Comparison of ENCODE assay signal across 8 cellular contexts in the genomic region with DNA sequence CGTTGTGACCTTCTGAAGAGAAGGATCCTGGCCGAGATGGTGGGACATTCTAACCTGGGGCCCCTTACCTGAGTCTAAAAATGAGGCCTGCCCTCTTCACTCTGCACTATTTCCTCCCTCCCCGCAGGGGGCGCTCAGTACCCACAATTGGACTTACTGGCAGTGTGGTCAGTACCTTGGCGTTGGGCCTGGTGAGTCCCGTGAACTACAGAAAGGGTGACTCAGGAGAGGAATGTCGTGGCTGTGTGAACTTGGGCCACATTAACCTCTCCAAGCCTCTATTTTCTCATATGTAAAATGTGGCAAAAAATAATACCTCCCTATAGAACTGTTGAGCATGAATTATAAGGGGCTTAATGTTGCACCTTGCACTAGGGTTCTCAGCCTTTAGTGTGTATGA. TPM values are rescaled to one million over a fixed set of nuclear protein-coding genes. Genes with fewer than 3 reads are reported as not detected.
DNase-seq lines count a peak whose midpoint lies in the region; ATAC-seq and TF ChIP-seq lines count a peak whose summit lies in the region.

No MANE protein-coding gene starts in this region.

- H3K4me2 ChIP-seq in DOHH2 (ENCODE audit: low read length) (no peak overlapping the region), PC-3 (ENCODE audit: low read length) (peak overlapping the region; percentile 53)

- peak overlapping the region in 1 of 6 donors; percentile 85 for H3K27ac Mint-ChIP-seq in naive B cell

- H3K4me3 ChIP-seq in DOHH2 (ENCODE audit: low read length) = no peak overlapping the region
- no peak overlapping the region for H3K4me3 ChIP-seq in PC-3 (ENCODE audit: low read length)
- H3K4me3 ChIP-seq in esophagus squamous epithelium = no peak overlapping the region

- H3K27ac ChIP-seq in DOHH2 (ENCODE audit: low read depth, low read length) = no peak overlapping the region
- H3K27ac ChIP-seq in PC-3 (ENCODE audit: low read length) = peak overlapping the region; percentile 53
- H3K27ac ChIP-seq in esophagus squamous epithelium = peak overlapping the region; percentile 55 to 81 (median 67)

- peaks cover 23% of the 10 kb centered on the region for H3K36me3 Mint-ChIP-seq in activated T-cell treated with anti-CD3 and anti-CD28 coated beads, Interleukin-2, amount 50 U/mL, for 4 hours (ENCODE audit: insufficient read depth)
- peaks cover 0 to 9% of the 10 kb centered on the region in 2 donors for H3K36me3 Mint-ChIP-seq in naive B cell

- BruUV-seq in PC-3 (replicated peaks; lab: Mats Ljungman, UMichigan) = no TSS peak

- POLR2A ChIA-PET in PC-3 (lab: Charles Lee; ENCODE audit: unreplicated experiment) = no interaction called here

- H3K27me3 ChIP-seq in DOHH2 (ENCODE audit: control insufficient read depth, low read length) (no peaks in the 10 kb centered on the region), PC-3 (ENCODE audit: low read length) (no peaks in the 10 kb centered on the region), esophagus squamous epithelium (no peaks in the 10 kb centered on the region)

- H3K9ac ChIP-seq in PC-3 (ENCODE audit: low read length) = no peak overlapping the region

- H3K27me3 Mint-ChIP-seq in activated T-cell treated with anti-CD3 and anti-CD28 coated beads, Interleukin-2, amount 50 U/mL, for 4 hours (ENCODE audit: low read depth) = no peaks in the 10 kb centered on the region
- H3K27me3 Mint-ChIP-seq in naive B cell = no peaks in the 10 kb centered on the region

- H3F3A ChIP-seq in DOHH2 (ENCODE audit: control insufficient read depth, insufficient read depth) (peaks cover 7% of the 10 kb centered on the region), PC-3 (ENCODE audit: low read length, unreplicated experiment) (no peaks in the 10 kb centered on the region)

- WGBS in esophagus squamous epithelium, 2 donors = 7% methylated on average over 4 to 7 of the region's 7 CpGs

- H3K36me3 ChIP-seq in DOHH2 (ENCODE audit: control insufficient read depth, low read length) (peaks cover 30% of the 10 kb centered on the region), PC-3 (ENCODE audit: low read depth, low read length) (peaks cover 23% of the 10 kb centered on the region; the same call in 1 of the 2 replicates), esophagus squamous epithelium (peaks cover 0 to 55% (median 10%) of the 10 kb centered on the region in 3 donors)

- CTCF ChIA-PET in PC-3 (lab: Charles Lee) = interaction anchor here (0.6 kb wide), 3 partner anchors 9 to 364 kb away, joined by 6 to 9 read pairs (median 7); no protein-coding TSS in a partner anchor

- ATAC-seq in PC-3 (peak; percentile 44), naive B cell (ENCODE audit: low read depth in 2 of 2) (no peak), HG03097 (IDR thresholded peaks at IDR 0.05; ENCODE audit: low FRiP score, unreplicated experiment) (no peak)
- ATAC-seq in activated T-cell treated with anti-CD3 and anti-CD28 coated beads, Interleukin-2, amount 50 U/mL, for 4 hours = peak; percentile 14 to 22

- H2AFZ ChIP-seq in PC-3 (ENCODE audit: low read length) = no peak overlapping the region

- H3K9me3 Mint-ChIP-seq in activated T-cell treated with anti-CD3 and anti-CD28 coated beads, Interleukin-2, amount 50 U/mL, for 4 hours = no peaks in the 10 kb centered on the region
- no peaks in the 10 kb centered on the region for H3K9me3 Mint-ChIP-seq in naive B cell

- no peaks in the 10 kb centered on the region for H3K9me2 ChIP-seq in DOHH2 (replicated peaks; ENCODE audit: control insufficient read depth, low read length)
- H3K9me2 ChIP-seq in PC-3 (replicated peaks; ENCODE audit: low read length) = no peaks in the 10 kb centered on the region

- H3K4me1 Mint-ChIP-seq in activated T-cell treated with anti-CD3 and anti-CD28 coated beads, Interleukin-2, amount 50 U/mL, for 4 hours (ENCODE audit: low read depth) = peaks cover 26% of the 10 kb centered on the region
- peaks cover 18 to 26% (median 18%) of the 10 kb centered on the region in 3 donors for H3K4me1 Mint-ChIP-seq in naive B cell

- no peak for TF ChIP-seq POLR2A in esophagus squamous epithelium (IDR thresholded peaks at IDR 0.05)

- H3K4me3 Mint-ChIP-seq in activated T-cell treated with anti-CD3 and anti-CD28 coated beads, Interleukin-2, amount 50 U/mL, for 4 hours = no peak overlapping the region
- peak overlapping the region in 1 of 8 donors; percentile 49 for H3K4me3 Mint-ChIP-seq in naive B cell

- TF ChIP-seq CTCF in DOHH2 (IDR thresholded peaks at IDR 0.05; ENCODE audit: low read depth, low read length, poor library complexity, severe bottlenecking) (peak; percentile 97), PC-3 (conservative IDR thresholded peaks at IDR 0.05; ENCODE audit: low read depth, low read length) (peak; percentile 98), esophagus squamous epithelium (IDR thresholded peaks at IDR 0.05) (peak; percentile 74 to 96 (median 90))

- intact Hi-C loops in PC-3 (cut with micrococcal nuclease) = loop anchor here (1.0 to 5.0 kb wide), 6 partner anchors 19 to 360 kb away; a partner anchor contains a TSS
- intact Hi-C loops in esophagus squamous epithelium (cut with DNase I) = loop anchor here (5.0 to 10.0 kb wide), 2 partner anchors 65 to 142 kb away; a partner anchor contains a TSS

- H4K20me1 ChIP-seq in DOHH2 (ENCODE audit: control insufficient read depth, insufficient read depth, low read depth, low read length) (no peaks in the 10 kb centered on the region), PC-3 (ENCODE audit: low read length) (no peaks in the 10 kb centered on the region)

- peaks cover 13% of the 10 kb centered on the region for H3K79me2 ChIP-seq in DOHH2 (ENCODE audit: control insufficient read depth, low read length)
- peaks cover 27% of the 10 kb centered on the region for H3K79me2 ChIP-seq in PC-3 (ENCODE audit: low read length)

- H3K9me3 ChIP-seq in DOHH2 (ENCODE audit: control insufficient read depth, insufficient read depth, low read length) = no peaks in the 10 kb centered on the region
- no peaks in the 10 kb centered on the region for H3K9me3 ChIP-seq in PC-3 (ENCODE audit: low read length)
- H3K9me3 ChIP-seq in esophagus squamous epithelium = no peaks in the 10 kb centered on the region

- peaks cover 27% of the 10 kb centered on the region for H3K4me1 ChIP-seq in DOHH2 (ENCODE audit: control insufficient read depth, low read length)
- H3K4me1 ChIP-seq in PC-3 (ENCODE audit: insufficient read depth, low read length) = peaks cover 28% of the 10 kb centered on the region
- peaks cover 15 to 53% (median 18%) of the 10 kb centered on the region in 3 donors for H3K4me1 ChIP-seq in esophagus squamous epithelium

- DNase-seq in HT-29 (ENCODE audit: low spot score) (peak; percentile 97), PC-3 (peak; percentile 98), esophagus squamous epithelium (lab: John Stamatoyannopoulos, UW) (peak; percentile 37), naive B cell (peak; percentile 56)
- peak; percentile 55 for DNase-seq in activated T-cell treated with anti-CD3 and anti-CD28 coated beads, Interleukin-2, amount 50 U/mL, for 4 hours
- DNase-seq in stimulated activated CD8-positive, alpha-beta memory T cell treated with anti-CD3 and anti-CD28 coated beads, Interleukin-7, amount 100 ng/mL, for 4 hours (ENCODE audit: low read depth in 2 of 2) = peak; percentile 41 to 49

RNA-seq across cellular contexts. Expression of a gene that starts 3.9 kb away (rescaled TPM):
- 27.9 and 30.9 TPM in 2 replicates for total RNA-seq in HT-29 (2014; rRNA removed; shearing (Covaris generic))
- total RNA-seq in PC-3 (2014; rRNA removed) (37.7 and 46.7 TPM in 2 replicates), esophagus squamous epithelium (10 to 100 TPM in 3 of 4 donors, 1 to 10 TPM in 1; 9.1 to 19.3 (median 14.2) TPM)
- 10 to 100 TPM; 59.9 to 67.7 (median 67.4) TPM for total RNA-seq in activated T-cell treated with anti-CD3 and anti-CD28 coated beads, Interleukin-2, amount 50 U/mL, for 4 hours
- polyA plus RNA-seq in naive B cell (ENCODE audit: low read depth in 6 of 6) = 10 to 100 TPM; 42.1 to 58.9 (median 51.0) TPM

RNA-seq across cellular contexts. Expression of a gene that starts 13.8 kb away (rescaled TPM):
- total RNA-seq in HT-29 (2014; rRNA removed; shearing (Covaris generic)) = not detected in 2 replicates
- total RNA-seq in PC-3 (2014; rRNA removed) (not detected in 2 replicates), esophagus squamous epithelium (under 1 TPM in 2 of 4 donors, not detected in 2; 0.19 to 0.80 TPM)
- total RNA-seq in activated T-cell treated with anti-CD3 and anti-CD28 coated beads, Interleukin-2, amount 50 U/mL, for 4 hours = not detected
- polyA plus RNA-seq in naive B cell (ENCODE audit: low read depth in 6 of 6) = under 1 TPM in 3 of 6 donors, not detected in 3; 0.14 to 0.24 (median 0.16) TPM

RNA-seq across cellular contexts. Expression of a gene that starts 25.7 kb away (rescaled TPM):
- total RNA-seq in HT-29 (2014; rRNA removed; shearing (Covaris generic)) = not detected in 2 replicates
- total RNA-seq in PC-3 (2014; rRNA removed) (0.29 and 1.9 TPM in 2 replicates), esophagus squamous epithelium (under 1 TPM in 1 of 4 donors, not detected in 3; 0.38 TPM)
- under 1 TPM; 0.26 to 0.49 (median 0.30) TPM for total RNA-seq in activated T-cell treated with anti-CD3 and anti-CD28 coated beads, Interleukin-2, amount 50 U/mL, for 4 hours
- under 1 TPM in 3 of 6 donors, not detected in 3; 0.14 to 0.75 (median 0.47) TPM for polyA plus RNA-seq in naive B cell (ENCODE audit: low read depth in 6 of 6)

RNA-seq across cellular contexts. Expression of a gene that starts 50.0 kb away (rescaled TPM):
- 25.6 and 25.8 TPM in 2 replicates for total RNA-seq in HT-29 (2014; rRNA removed; shearing (Covaris generic))
- total RNA-seq in PC-3 (2014; rRNA removed) = 20.5 and 30.1 TPM in 2 replicates
- total RNA-seq in activated T-cell treated with anti-CD3 and anti-CD28 coated beads, Interleukin-2, amount 50 U/mL, for 4 hours = under 1 TPM in 1 of 3 donors, not detected in 2; 0.30 TPM
- total RNA-seq in esophagus squamous epithelium = 100 to 1,000 TPM in 1 of 4 donors, 10 to 100 TPM in 3; 24.5 to 111 (median 51.8) TPM
- not detected for polyA plus RNA-seq in naive B cell (ENCODE audit: low read depth in 6 of 6)

RNA-seq across cellular contexts. Expression of a gene that starts 56.5 kb away (rescaled TPM):
- total RNA-seq in HT-29 (2014; rRNA removed; shearing (Covaris generic)) = 60.0 and 66.2 TPM in 2 replicates
- total RNA-seq in PC-3 (2014; rRNA removed) (69.3 and 72.7 TPM in 2 replicates), esophagus squamous epithelium (10 to 100 TPM in 3 of 4 donors, 1 to 10 TPM in 1; 7.0 to 26.3 (median 19.0) TPM)
- 1 to 10 TPM; 3.7 to 4.3 (median 4.3) TPM for total RNA-seq in activated T-cell treated with anti-CD3 and anti-CD28 coated beads, Interleukin-2, amount 50 U/mL, for 4 hours
- 1 to 10 TPM; 3.3 to 9.1 (median 5.2) TPM for polyA plus RNA-seq in naive B cell (ENCODE audit: low read depth in 6 of 6)

Comparison
In these comparisons a context has a peak if more than half of its experiments do, and no peak if none do; other contexts are left out.
1. DNase-seq: peak in every context shown above with its lines; median percentile 98 in PC-3; 97 in HT-29; 56 in naive B cell; 55 in activated T-cell treated with anti-CD3 and anti-CD28 coated beads, Interleukin-2, amount 50 U/mL, for 4 hours; 45 in stimulated activated CD8-positive, alpha-beta memory T cell treated with anti-CD3 and anti-CD28 coated beads, Interleukin-7, amount 100 ng/mL, for 4 hours; 37 in esophagus squamous epithelium.
2. ATAC-seq: peak in PC-3 (single experiment) and activated T-cell treated with anti-CD3 and anti-CD28 coated beads, Interleukin-2, amount 50 U/mL, for 4 hours (2 of 2); none in naive B cell (0 of 2) and HG03097 (single experiment).
3. Peak in every context shown above with its lines, with median percentiles within 50 percentile points of each other: CTCF ChIP-seq.